Comparison of ENCODE assay signal across 8 cellular contexts in the genomic region with DNA sequence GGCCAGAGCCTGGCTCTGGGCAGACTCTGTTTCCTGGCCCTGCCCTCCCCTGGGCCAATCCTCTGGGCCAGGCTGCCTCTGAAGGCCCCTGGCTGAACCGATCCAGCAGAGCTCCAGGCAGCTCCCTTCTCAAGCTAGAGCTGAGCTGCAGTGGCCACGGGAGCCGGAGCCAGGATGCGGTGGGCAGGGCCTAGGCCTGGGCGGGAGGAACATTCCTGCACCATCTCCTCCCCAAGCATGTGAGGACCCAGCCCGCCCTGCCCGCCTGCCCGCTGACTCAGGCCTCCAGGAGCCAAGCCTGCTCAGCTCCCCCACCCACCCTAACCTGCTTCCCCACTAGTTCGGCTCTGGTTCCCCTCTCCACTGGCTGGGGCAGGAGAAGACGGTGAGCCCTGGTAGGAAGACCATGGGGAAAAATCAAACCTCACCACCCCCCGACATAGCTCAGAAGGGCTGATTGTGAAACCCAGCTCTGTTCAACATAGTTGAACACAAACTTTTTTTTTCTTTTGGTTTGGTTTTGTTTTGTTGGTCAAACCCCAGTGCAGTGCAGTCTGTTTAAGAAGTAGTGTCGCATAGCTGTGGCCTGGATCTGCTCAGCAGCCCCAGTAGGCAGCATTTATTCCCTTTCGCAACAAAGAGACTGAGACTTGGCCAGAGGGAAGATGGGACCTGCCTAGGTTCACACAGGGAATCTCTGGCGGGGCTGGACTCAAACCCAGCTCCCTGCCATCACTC. TPM values are rescaled to one million over a fixed set of nuclear protein-coding genes. Genes with fewer than 3 reads are reported as not detected.
A peak's percentile ranks its signal among the peaks of the same experiment; 100 is the strongest.
DNase-seq lines count a peak whose midpoint lies in the region; ATAC-seq and TF ChIP-seq lines count a peak whose summit lies in the region.

No MANE protein-coding gene starts in this region.

- H3K27ac ChIP-seq in colonic mucosa (peak overlapping the region; percentile 59), thoracic aorta (peak overlapping the region; percentile 98 to 99)

- intact Hi-C loops in colonic mucosa (cut with DNase I) = no loop called here

- H3K4me1 ChIP-seq in colonic mucosa (peaks cover 12% of the 10 kb centered on the region), thoracic aorta (ENCODE audit: control insufficient read depth in 1 of 2, low read depth in 2 of 2) (peaks cover 35 to 76% of the 10 kb centered on the region in 2 donors)

- H3K27me3 ChIP-seq in colonic mucosa = no peaks in the 10 kb centered on the region
- H3K27me3 ChIP-seq in thoracic aorta (replicated peaks; ENCODE audit: insufficient read depth) = no peaks in the 10 kb centered on the region

- DNase-seq in HT-29 (ENCODE audit: low spot score) (peak; percentile 91), colonic mucosa (peak; percentile 78), left lobe of liver (ENCODE audit: low spot score) (peak; percentile 76), thoracic aorta (ENCODE audit: low spot score) (peak; percentile 78), NCI-H345 (lab: John Stamatoyannopoulos, UW) (no peak)

- ATAC-seq in left lobe of liver = peak; percentile 81
- ATAC-seq in thoracic aorta (ENCODE audit: insufficient number of reproducible peaks, low FRiP score, low read depth) = peak; percentile 77
- ATAC-seq in GM18868 (IDR thresholded peaks at IDR 0.05; ENCODE audit: unreplicated experiment) = no peak
- ATAC-seq in HG03045 (IDR thresholded peaks at IDR 0.05; ENCODE audit: unreplicated experiment) = no peak
- ATAC-seq in HG03521 (IDR thresholded peaks at IDR 0.05; ENCODE audit: unreplicated experiment) = no peak

- no peak for TF ChIP-seq CTCF in colonic mucosa (IDR thresholded peaks at IDR 0.05)
- no peak for TF ChIP-seq CTCF in thoracic aorta (IDR thresholded peaks at IDR 0.05)

- H3K9me3 ChIP-seq in colonic mucosa (no peaks in the 10 kb centered on the region), thoracic aorta (no peaks in the 10 kb centered on the region)

- H3K9ac ChIP-seq in colonic mucosa (ENCODE audit: low read depth in 2 of 2, low read length in 2 of 2) = peak overlapping the region; percentile 13 to 57

- H3K4me3 ChIP-seq in colonic mucosa (no peak overlapping the region), thoracic aorta (peak overlapping the region; percentile 60)

- H3K36me3 ChIP-seq in colonic mucosa (no peaks in the 10 kb centered on the region), thoracic aorta (peaks cover 21% of the 10 kb centered on the region)

RNA-seq across cellular contexts. Expression of a gene that starts 13.5 kb away (rescaled TPM):
- 25.6 and 27.3 TPM in 2 replicates for total RNA-seq in HT-29 (2014; rRNA removed; shearing (Covaris generic))
- total RNA-seq in colonic mucosa (10 to 100 TPM; 26.2 to 28.1 TPM), left lobe of liver (12.7 TPM), thoracic aorta (10 to 100 TPM; 45.1 to 57.3 TPM)

RNA-seq across cellular contexts. Expression of a gene that starts 21.2 kb away (rescaled TPM):
- 186 and 250 TPM in 2 replicates for total RNA-seq in HT-29 (2014; rRNA removed; shearing (Covaris generic))
- 10 to 100 TPM; 55.3 to 94.6 TPM for total RNA-seq in colonic mucosa
- 42.0 TPM for total RNA-seq in left lobe of liver
- 100 to 1,000 TPM in 1 of 2 donors, 10 to 100 TPM in 1; 79.9 to 127 TPM for total RNA-seq in thoracic aorta

RNA-seq across cellular contexts. Expression of a gene that starts 35.7 kb away (rescaled TPM):
- total RNA-seq in HT-29 (2014; rRNA removed; shearing (Covaris generic)) = 27.2 and 30.6 TPM in 2 replicates
- total RNA-seq in colonic mucosa (10 to 100 TPM; 19.1 to 20.7 TPM), left lobe of liver (10.1 TPM), thoracic aorta (10 to 100 TPM in 1 of 2 donors, 1 to 10 TPM in 1; 5.8 to 16.9 TPM)

RNA-seq across cellular contexts. Expression of a gene that starts 51.4 kb away (rescaled TPM):
- 8.9 and 10.7 TPM in 2 replicates for total RNA-seq in HT-29 (2014; rRNA removed; shearing (Covaris generic))
- total RNA-seq in colonic mucosa = 10 to 100 TPM in 1 of 2 donors, 1 to 10 TPM in 1; 2.1 to 12.7 TPM
- total RNA-seq in left lobe of liver = 0.23 TPM
- total RNA-seq in thoracic aorta = 100 to 1,000 TPM; 252 to 263 TPM

Comparison
In these comparisons a context has a peak if more than half of its experiments do, and no peak if none do; other contexts are left out.
1. ATAC-seq: peak in left lobe of liver (single experiment) and thoracic aorta (single experiment); none in GM18868 (single experiment), HG03045 (single experiment) and HG03521 (single experiment).